Comparison of ENCODE assay signal across 1 cellular context in genomic region chr16:14071576-14072271, GRCh38.
TF ChIP-seq lines count a peak whose summit lies in the region.

No MANE protein-coding gene starts in this region.

TF ChIP-seq in HepG2, 621 proteins besides CTCF, POLR2A, EP300 and RAD21 (continued from another document and continues in another):
- TF ChIP-seq CSRNP1 (CRISPR knock-in tag; IDR thresholded peaks at IDR 0.05) (no peak), ELF4 (CRISPR knock-in tag; IDR thresholded peaks at IDR 0.05; ENCODE audit: borderline replicate concordance) (no peak), E2F2 (CRISPR knock-in tag; IDR thresholded peaks at IDR 0.05; ENCODE audit: borderline replicate concordance) (no peak), ZNF136 (CRISPR knock-in tag; IDR thresholded peaks at IDR 0.05; ENCODE audit: low read depth) (no peak), NONO (IDR thresholded peaks at IDR 0.05) (no peak), NONO (CRISPR knock-in tag; conservative IDR thresholded peaks at IDR 0.05) (no peak), ZNF597 (CRISPR knock-in tag; IDR thresholded peaks at IDR 0.05) (no peak), ZNF263 (CRISPR knock-in tag; IDR thresholded peaks at IDR 0.05) (no peak), PCBP1 (IDR thresholded peaks at IDR 0.05; ENCODE audit: borderline replicate concordance, low read depth, low read length) (peak; percentile 92; the same call in 1 of the 2 replicates), KAT2B (IDR thresholded peaks at IDR 0.05; ENCODE audit: borderline replicate concordance, low read depth, low read length) (no peak), TP53 (CRISPR knock-in tag; conservative IDR thresholded peaks at IDR 0.05) (no peak), NR1H2 (CRISPR knock-in tag; IDR thresholded peaks at IDR 0.05; ENCODE audit: borderline replicate concordance, low read depth) (no peak), SP2 (CRISPR knock-in tag; IDR thresholded peaks at IDR 0.05) (no peak), SIN3B (IDR thresholded peaks at IDR 0.05; ENCODE audit: low read length) (no peak), FOXO1 (CRISPR knock-in tag; IDR thresholded peaks at IDR 0.05) (no peak; the same call in 1 of the 2 replicates), ZNF788 (CRISPR knock-in tag; IDR thresholded peaks at IDR 0.05; ENCODE audit: borderline replicate concordance) (peak; percentile 58; the same call in 1 of the 2 replicates), ZNF343 (CRISPR knock-in tag; IDR thresholded peaks at IDR 0.05) (no peak), MXI1 (IDR thresholded peaks at IDR 0.05; ENCODE audit: borderline replicate concordance, low read depth, low read length) (no peak), TFAP4 (IDR thresholded peaks at IDR 0.05; ENCODE audit: borderline replicate concordance, low read depth) (no peak), ZBTB8A (CRISPR knock-in tag; IDR thresholded peaks at IDR 0.05; ENCODE audit: borderline replicate concordance, low read depth) (no peak), ZBTB43 (CRISPR knock-in tag; conservative IDR thresholded peaks at IDR 0.05) (no peak), ZNF251 (CRISPR knock-in tag; IDR thresholded peaks at IDR 0.05) (no peak), KLF16 (CRISPR knock-in tag; IDR thresholded peaks at IDR 0.05) (no peak), HBP1 (CRISPR knock-in tag; IDR thresholded peaks at IDR 0.05; ENCODE audit: low read depth) (no peak), AHDC1 (CRISPR knock-in tag; IDR thresholded peaks at IDR 0.05; ENCODE audit: borderline replicate concordance) (no peak), ZNF230 (CRISPR knock-in tag; IDR thresholded peaks at IDR 0.05) (no peak), ARID5B (CRISPR knock-in tag; IDR thresholded peaks at IDR 0.05) (0 out of 2 replicates have a peak, but pooled peaks have one; percentile 17), XBP1 (CRISPR knock-in tag; IDR thresholded peaks at IDR 0.05) (no peak), HINFP (CRISPR knock-in tag; IDR thresholded peaks at IDR 0.05; ENCODE audit: low read depth) (no peak), MLX (CRISPR knock-in tag; IDR thresholded peaks at IDR 0.05) (no peak), ZNF253 (CRISPR knock-in tag; IDR thresholded peaks at IDR 0.05; ENCODE audit: borderline replicate concordance) (no peak), RFXAP (CRISPR knock-in tag; IDR thresholded peaks at IDR 0.05; ENCODE audit: borderline replicate concordance) (no peak), NR2F2 (IDR thresholded peaks at IDR 0.05; ENCODE audit: borderline replicate concordance, low read depth) (no peak), ZNF512B (CRISPR knock-in tag; IDR thresholded peaks at IDR 0.05; ENCODE audit: borderline replicate concordance) (peak; percentile 66; the same call in 1 of the 2 replicates), SMC3 (IDR thresholded peaks at IDR 0.05; ENCODE audit: low read length) (no peak)
